ENCODE assay signal across 8 cellular contexts in the genomic region with DNA sequence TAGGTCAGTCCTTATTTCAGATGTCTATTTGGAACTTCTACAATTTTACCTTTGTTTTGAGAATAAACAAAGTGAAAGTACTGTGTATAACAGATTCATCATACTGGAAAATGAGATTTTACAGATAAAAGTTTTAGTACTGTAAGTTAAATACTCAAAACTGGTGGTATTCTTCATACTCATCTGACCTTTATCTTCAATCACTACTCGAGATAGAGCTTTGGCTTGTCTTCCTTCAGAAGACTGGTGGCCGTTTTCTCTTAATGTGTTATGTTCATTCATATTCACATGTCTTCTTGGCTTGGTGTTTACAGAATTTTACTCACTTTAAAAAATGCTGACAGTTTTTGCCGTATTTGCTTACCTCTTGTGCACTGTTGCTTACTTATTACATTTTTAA. TPM values are rescaled to one million over a fixed set of nuclear protein-coding genes. Genes with fewer than 3 reads are reported as not detected.
DNase-seq lines count a peak whose midpoint lies in the region; ATAC-seq and TF ChIP-seq lines count a peak whose summit lies in the region.

No MANE protein-coding gene starts in this region.

- no peak for ATAC-seq in HG02970 (IDR thresholded peaks at IDR 0.05; ENCODE audit: low FRiP score, unreplicated experiment)
- ATAC-seq in HG03139 (IDR thresholded peaks at IDR 0.05; ENCODE audit: unreplicated experiment): no peak
- ATAC-seq in GM21786 (IDR thresholded peaks at IDR 0.05; ENCODE audit: unreplicated experiment): no peak

- H3K4me3 ChIP-seq in AG04450 (ENCODE audit: low read depth, low read length): peak overlapping the region; percentile 86
- H3K4me3 ChIP-seq in HEK293 (ENCODE audit: low read depth, low read length): peak overlapping the region; percentile 97
- peak overlapping the region; percentile 68 to 90 for H3K4me3 ChIP-seq in ascending aorta
- H3K4me3 ChIP-seq in mucosa of stomach (ENCODE audit: low read length): no peak overlapping the region
- H3K4me3 ChIP-seq in WERI-Rb-1 (ENCODE audit: low read depth, low read length): no peak overlapping the region

- intact Hi-C loops in ascending aorta (cut with DNase I): loop anchor here (5.0 to 10.0 kb wide), 3 partner anchors 131 to 541 kb away; partner anchors contain the start of gene HNMT

- H3K9me3 ChIP-seq in AG04450 (ENCODE audit: control insufficient read depth, insufficient read depth, low read length) (no peaks in the 10 kb centered on the region), HEK293 (ENCODE audit: control insufficient read depth, insufficient read depth, low read depth, low read length) (no peaks in the 10 kb centered on the region), ascending aorta (no peaks in the 10 kb centered on the region), mucosa of stomach (ENCODE audit: control insufficient read depth, low read length) (no peaks in the 10 kb centered on the region), WERI-Rb-1 (ENCODE audit: severe bottlenecking) (no peaks in the 10 kb centered on the region)

- TF ChIP-seq CTCF in AG04450 (IDR thresholded peaks at IDR 0.05; ENCODE audit: low read depth, low read length) (no peak), HEK293 (tag by site-specific recombination; IDR thresholded peaks at IDR 0.05) (no peak), ascending aorta (IDR thresholded peaks at IDR 0.05) (no peak), WERI-Rb-1 (IDR thresholded peaks at IDR 0.05; ENCODE audit: low read depth, low read length) (no peak)

- DNase-seq in AG04450 (ENCODE audit: low read depth, low spot score) (no peak), ascending aorta (ENCODE audit: low spot score in 2 of 2) (no peak), WERI-Rb-1 (no peak)

- H3K9ac ChIP-seq in mucosa of stomach (ENCODE audit: low read length): peak overlapping the region; percentile 13

- CTCF ChIA-PET in AG04450 (lab: Charles Lee) (interaction anchor here (0.5 kb wide), 1 partner anchor 220 kb away, joined by 5 read pairs; no protein-coding TSS in a partner anchor), HEK293 (lab: Yijun Ruan, JAX) (interaction anchor here (0.6 to 1.3 kb wide), 2 partner anchors 72 to 283 kb away, joined by 3 to 9 read pairs; no protein-coding TSS in a partner anchor)

- H3K4me1 ChIP-seq in HEK293 (ENCODE audit: control insufficient read depth, insufficient read depth, low read length) (peaks cover 18% of the 10 kb centered on the region), ascending aorta (peaks cover 0 to 19% of the 10 kb centered on the region in 2 donors), mucosa of stomach (ENCODE audit: control insufficient read depth, insufficient read depth, low read length) (peaks cover 31% of the 10 kb centered on the region)

- H3K27ac ChIP-seq in AG04450 (ENCODE audit: low read depth, low read length) (no peak overlapping the region), HEK293 (ENCODE audit: extremely low read depth, low read depth, low read length) (no peak overlapping the region), ascending aorta (peak overlapping the region; percentile 17 to 96), WERI-Rb-1 (no peak overlapping the region)

- H3K27me3 ChIP-seq in AG04450 (ENCODE audit: control insufficient read depth, insufficient read depth, low read length) (no peaks in the 10 kb centered on the region), ascending aorta (no peaks in the 10 kb centered on the region), mucosa of stomach (ENCODE audit: control insufficient read depth, insufficient read depth, low read length) (no peaks in the 10 kb centered on the region), WERI-Rb-1 (ENCODE audit: insufficient read depth, low read depth, severe bottlenecking) (no peaks in the 10 kb centered on the region)

- POLR2A ChIA-PET in AG04450 (lab: Yijun Ruan, JAX) (no interaction called here), HEK293 (lab: Yijun Ruan, JAX) (no interaction called here)

- H3K36me3 ChIP-seq in HEK293 (ENCODE audit: control insufficient read depth in 2 of 2, insufficient read depth in 1 of 2, low read length in 2 of 2) (no peaks in the 10 kb centered on the region; a peak in 1 of 3 replicates), ascending aorta (no peaks in the 10 kb centered on the region), mucosa of stomach (ENCODE audit: control insufficient read depth, insufficient read depth, low read length) (no peaks in the 10 kb centered on the region), WERI-Rb-1 (no peaks in the 10 kb centered on the region)

TF ChIP-seq in HEK293, 187 proteins besides CTCF, POLR2A, EP300 and RAD21:
- TF ChIP-seq ZSCAN16 (tag by site-specific recombination; IDR thresholded peaks at IDR 0.05) (no peak), ZNF624 (tag by site-specific recombination; IDR thresholded peaks at IDR 0.05) (no peak), ZNF274 (IDR thresholded peaks at IDR 0.05; ENCODE audit: low read length) (no peak), ZNF274 (tag by site-specific recombination; IDR thresholded peaks at IDR 0.05; ENCODE audit: borderline replicate concordance) (no peak)

RNA-seq across cellular contexts. Expression of gene SPOPL, which starts 2.1 kb away (rescaled TPM):
- 10.1 and 13.1 TPM in 2 replicates for polyA plus RNA-seq in AG04450 (2011; rRNA removed)
- 8.2 and 13.6 TPM in 2 replicates for polyA minus RNA-seq in AG04450 (2011; rRNA and poly(A)+ RNA removed)
- 9.0 TPM for total RNA-seq in ascending aorta

Comparison
In these comparisons a context has a peak if more than half of its experiments do, and no peak if none do; other contexts are left out.
1. H3K27ac ChIP-seq: peak in ascending aorta (2 of 2); none in AG04450 (single experiment), HEK293 (single experiment) and WERI-Rb-1 (single experiment).
2. H3K4me3 ChIP-seq: peak in AG04450 (single experiment), HEK293 (single experiment) and ascending aorta (2 of 2); none in mucosa of stomach (single experiment) and WERI-Rb-1 (single experiment).